ENCODE assay signal across 29 cellular contexts in the genomic region with DNA sequence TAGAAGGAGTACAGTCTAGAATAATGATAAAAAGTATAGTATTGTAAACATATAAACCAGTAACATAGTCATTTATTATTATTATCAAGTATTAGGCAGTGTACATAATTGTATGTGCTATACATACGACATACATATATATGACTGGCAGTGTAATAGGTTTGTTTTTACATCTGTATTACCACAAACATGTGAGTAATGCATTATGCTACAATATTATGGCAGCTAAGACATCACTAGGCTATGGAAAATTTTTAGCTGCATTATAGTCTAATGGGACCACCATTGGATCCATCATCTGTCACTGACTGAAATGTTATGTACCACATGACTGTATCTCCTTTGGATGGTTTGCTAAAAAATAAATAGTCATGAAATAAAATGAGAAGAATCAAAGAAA.
"Had no signal": no experiment of that assay in that cellular context is flagged by ENCODE, and none has a peak within 500 bp of the region (broad histone marks: within the 10 kb centered on the region; RNA-seq: fewer than 3 reads in every experiment).

No MANE protein-coding gene starts in this region.

- H3K27ac Mint-ChIP-seq: stimulated activated effector memory CD8-positive, alpha-beta T cell treated with anti-CD3 and anti-CD28 coated beads, Interleukin-12 subunit alpha, Interleukin-12 subunit beta, amount 100 ng/mL, for 72 hours; stimulated activated memory B cell treated with anti-CD40 and anti-IgM and Interleukin-4, amounts not matched to agents 10 μg/mL and 1 μg/mL and 100 μg/mL, for 72 hours; stimulated activated naive B cell treated with anti-CD40 and anti-IgM and Interleukin-4, amounts not matched to agents 10 μg/mL and 1 μg/mL and 100 μg/mL, for 72 hours; stimulated activated naive CD8-positive, alpha-beta T cell treated with anti-CD3 and anti-CD28 coated beads, Interleukin-15, amount 100 ng/mL, for 72 hours; stimulated activated naive CD8-positive, alpha-beta T cell treated with anti-CD3 and anti-CD28 coated beads, Interleukin-15, Interleukin-2, amounts not matched to agents 100 ng/mL and 50 ng/mL, for 24 hours; type B pancreatic cell had no signal

- ATAC-seq: stimulated activated effector memory CD8-positive, alpha-beta T cell treated with anti-CD3 and anti-CD28 coated beads, Interleukin-12 subunit alpha, Interleukin-12 subunit beta, amount 100 ng/mL, for 72 hours; stimulated activated memory B cell treated with anti-CD40 and anti-IgM and Interleukin-4, amounts not matched to agents 10 μg/mL and 1 μg/mL and 100 μg/mL, for 72 hours; stimulated activated naive B cell treated with anti-CD40 and anti-IgM and Interleukin-4, amounts not matched to agents 10 μg/mL and 1 μg/mL and 100 μg/mL, for 72 hours; stimulated activated naive CD8-positive, alpha-beta T cell treated with anti-CD3 and anti-CD28 coated beads, Interleukin-15, amount 100 ng/mL, for 72 hours; stimulated activated naive CD8-positive, alpha-beta T cell treated with anti-CD3 and anti-CD28 coated beads, Interleukin-15, Interleukin-2, amounts not matched to agents 100 U/mL and 50 U/mL, for 24 hours; upper lobe of right lung had no signal

- H3K27ac ChIP-seq: stomach, suprapubic skin, testis, thoracic aorta, thyroid gland, tibial artery, tibial nerve, transverse colon, upper lobe of left lung, upper lobe of right lung, uterus, vagina had no signal

- H3K4me3 ChIP-seq: stomach, suprapubic skin, testis, thoracic aorta, thyroid gland, tibial artery, tibial nerve, transverse colon, upper lobe of left lung, upper lobe of right lung, uterus, vagina had no signal

- H3K4me1 Mint-ChIP-seq: stimulated activated effector memory CD8-positive, alpha-beta T cell treated with anti-CD3 and anti-CD28 coated beads, Interleukin-12 subunit alpha, Interleukin-12 subunit beta, amount 100 ng/mL, for 72 hours; stimulated activated memory B cell treated with anti-CD40 and anti-IgM and Interleukin-4, amounts not matched to agents 10 μg/mL and 1 μg/mL and 100 μg/mL, for 72 hours; stimulated activated naive B cell treated with anti-CD40 and anti-IgM and Interleukin-4, amounts not matched to agents 10 μg/mL and 1 μg/mL and 100 μg/mL, for 72 hours; stimulated activated naive CD8-positive, alpha-beta T cell treated with anti-CD3 and anti-CD28 coated beads, Interleukin-15, amount 100 ng/mL, for 72 hours had no signal

- H3K27me3 ChIP-seq: stomach, suprapubic skin, testis, thyroid gland, tibial artery, tibial nerve, transverse colon, upper lobe of left lung, upper lobe of right lung, uterus, vagina had no signal

- H3K9me3 Mint-ChIP-seq: stimulated activated naive CD8-positive, alpha-beta T cell treated with anti-CD3 and anti-CD28 coated beads, Interleukin-15, amount 100 ng/mL, for 72 hours; type B pancreatic cell had no signal

- H3K36me3 Mint-ChIP-seq: stimulated activated effector memory CD8-positive, alpha-beta T cell treated with anti-CD3 and anti-CD28 coated beads, Interleukin-12 subunit alpha, Interleukin-12 subunit beta, amount 100 ng/mL, for 72 hours; stimulated activated memory B cell treated with anti-CD40 and anti-IgM and Interleukin-4, amounts not matched to agents 10 μg/mL and 1 μg/mL and 100 μg/mL, for 72 hours; stimulated activated naive B cell treated with anti-CD40 and anti-IgM and Interleukin-4, amounts not matched to agents 10 μg/mL and 1 μg/mL and 100 μg/mL, for 72 hours; type B pancreatic cell had no signal

- H3K9me3 ChIP-seq: suprapubic skin, testis, thoracic aorta, thyroid gland, tibial artery, tibial nerve, transverse colon, upper lobe of left lung, upper lobe of right lung, uterus, vagina had no signal

- FAIRE-seq: urothelium cell line had no signal

- DNase-seq: stimulated activated CD4-positive, alpha-beta T cell treated with anti-CD3 and anti-CD28 coated beads, Interleukin-2, amount 100 ng/mL, for 48 hours; stimulated activated CD4-positive, alpha-beta T cell treated with anti-CD3 and anti-CD28 coated beads, Interleukin-4, amount 100 ng/mL, for 1 hour; stimulated activated CD4-positive, alpha-beta T cell treated with anti-CD3 and anti-CD28 coated beads, Interleukin-4, amount 100 ng/mL, for 24 hours; stimulated activated CD4-positive, alpha-beta T cell treated with anti-CD3 and anti-CD28 coated beads, Interleukin-4, amount 100 ng/mL, for 4 hours; stimulated activated CD8-positive, alpha-beta memory T cell treated with anti-CD3 and anti-CD28 coated beads, Interleukin-4, amount 100 ng/mL, for 48 hours; stimulated activated naive B cell treated with anti-CD40 and anti-IgM and Interleukin-4, amounts not matched to agents 10 μg/mL and 1 μg/mL and 100 μg/mL, for 72 hours; stimulated activated naive CD4-positive, alpha-beta T cell; stimulated activated naive CD4-positive, alpha-beta T cell treated with Interleukin-2 at 50 U/mL for 16 hours; stimulated activated naive CD8-positive, alpha-beta T cell treated with anti-CD3 and anti-CD28 coated beads, Interleukin-15, amount 100 ng/mL, for 72 hours; stimulated activated naive CD8-positive, alpha-beta T cell treated with anti-CD3 and anti-CD28 coated beads, Interleukin-15, Interleukin-2, amounts not matched to agents 100 U/mL and 50 U/mL, for 24 hours; stomach; substantia nigra; testis; thyroid gland; tibial artery; transverse colon; trophoblast cell; upper lobe of left lung; upper lobe of right lung; uterus had no signal

- H3K36me3 ChIP-seq: stomach, suprapubic skin, thoracic aorta, thyroid gland, tibial artery, tibial nerve, transverse colon, upper lobe of left lung, upper lobe of right lung, uterus, vagina had no signal

- H3K27me3 Mint-ChIP-seq: stimulated activated memory B cell treated with anti-CD40 and anti-IgM and Interleukin-4, amounts not matched to agents 10 μg/mL and 1 μg/mL and 100 μg/mL, for 72 hours; stimulated activated naive B cell treated with anti-CD40 and anti-IgM and Interleukin-4, amounts not matched to agents 10 μg/mL and 1 μg/mL and 100 μg/mL, for 72 hours; stimulated activated naive CD8-positive, alpha-beta T cell treated with anti-CD3 and anti-CD28 coated beads, Interleukin-15, amount 100 ng/mL, for 72 hours; stimulated activated naive CD8-positive, alpha-beta T cell treated with anti-CD3 and anti-CD28 coated beads, Interleukin-15, Interleukin-2, amounts not matched to agents 100 ng/mL and 50 ng/mL, for 24 hours; type B pancreatic cell had no signal

- H3K4me3 Mint-ChIP-seq: stimulated activated effector memory CD8-positive, alpha-beta T cell treated with anti-CD3 and anti-CD28 coated beads, Interleukin-12 subunit alpha, Interleukin-12 subunit beta, amount 100 ng/mL, for 72 hours; stimulated activated memory B cell treated with anti-CD40 and anti-IgM and Interleukin-4, amounts not matched to agents 10 μg/mL and 1 μg/mL and 100 μg/mL, for 72 hours; stimulated activated naive B cell treated with anti-CD40 and anti-IgM and Interleukin-4, amounts not matched to agents 10 μg/mL and 1 μg/mL and 100 μg/mL, for 72 hours; stimulated activated naive CD8-positive, alpha-beta T cell treated with anti-CD3 and anti-CD28 coated beads, Interleukin-15, amount 100 ng/mL, for 72 hours; stimulated activated naive CD8-positive, alpha-beta T cell treated with anti-CD3 and anti-CD28 coated beads, Interleukin-15, Interleukin-2, amounts not matched to agents 100 ng/mL and 50 ng/mL, for 24 hours; type B pancreatic cell had no signal
